Comparison of ENCODE assay signal across 8 cellular contexts in the genomic region with DNA sequence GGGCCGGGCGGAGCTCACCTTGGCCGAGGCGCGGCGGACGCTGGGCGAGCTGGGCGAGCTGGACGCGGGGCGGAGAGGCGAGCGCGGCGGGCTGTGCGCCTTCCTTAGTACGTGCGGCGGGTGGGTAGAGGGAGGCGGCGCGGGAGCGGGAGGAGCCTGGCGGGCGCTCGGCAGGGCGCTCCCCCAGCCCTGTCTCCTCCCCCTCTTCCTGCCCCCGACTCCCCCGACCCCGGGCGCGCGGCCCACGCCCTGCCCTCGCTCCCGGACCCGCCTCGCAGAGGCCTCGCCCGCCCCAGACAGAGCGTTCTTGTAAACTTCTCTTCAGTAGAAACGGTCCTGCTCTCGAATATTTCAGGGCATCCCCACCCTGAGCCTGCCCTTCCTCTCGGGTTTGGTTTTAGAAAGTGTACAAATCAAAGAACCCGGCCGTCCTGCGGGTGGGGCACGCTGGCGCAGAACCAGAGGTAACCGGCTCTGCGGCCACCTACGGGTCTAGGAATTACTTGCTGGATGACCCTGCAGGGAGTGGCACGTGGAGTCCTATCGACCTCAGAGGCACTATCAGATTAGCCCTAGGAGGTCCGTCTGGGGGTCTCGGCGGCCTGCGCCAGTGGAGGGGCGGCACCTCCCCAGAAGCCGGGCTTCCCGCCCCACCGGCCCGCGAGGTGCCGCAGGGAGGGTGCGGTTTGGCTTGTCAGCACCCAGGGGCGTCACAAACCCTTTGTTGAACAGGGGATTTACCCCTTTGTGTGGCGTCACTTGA. TPM values are rescaled to one million over a fixed set of nuclear protein-coding genes. Genes with fewer than 3 reads are reported as not detected.
DNase-seq lines count a peak whose midpoint lies in the region; ATAC-seq, FAIRE-seq and TF ChIP-seq lines count a peak whose summit lies in the region.

A gene with protein sequence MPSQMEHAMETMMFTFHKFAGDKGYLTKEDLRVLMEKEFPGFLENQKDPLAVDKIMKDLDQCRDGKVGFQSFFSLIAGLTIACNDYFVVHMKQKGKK (minus strand): TSS at position 126 of the 763 bp plus-strand sequence. CDS start 7,629 bp downstream, outside the sequence.

- peaks cover 41% of the 10 kb centered on the region for H3K79me2 ChIP-seq in SK-N-SH (ENCODE audit: insufficient read depth)

- H2AFZ ChIP-seq in SK-N-SH (ENCODE audit: low read depth) = no peak within 1 kb of the TSS

- H3K4me1 ChIP-seq in HEK293 (ENCODE audit: control insufficient read depth, insufficient read depth, low read length) (peaks cover 34% of the 10 kb centered on the region), SK-N-SH (ENCODE audit: control insufficient read depth in 1 of 2, insufficient read depth in 2 of 2, low read depth in 1 of 2, low read length in 1 of 2) (peaks cover 24 to 32% of the 10 kb centered on the region in 2 experiments), pancreas (peaks cover 0 to 27% (median 17%) of the 10 kb centered on the region in 3 donors)

- H3K9me2 ChIP-seq in SK-N-SH = no peaks in the 10 kb centered on the region

- peak; percentile 74 to 82 (median 78) for ATAC-seq in pancreas
- ATAC-seq in GM21390 (IDR thresholded peaks at IDR 0.05; ENCODE audit: unreplicated experiment) = no peak

- H3K36me3 Mint-ChIP-seq in activated naive CD4-positive, alpha-beta T cell treated with anti-CD3 and anti-CD28 coated beads, Interleukin-2, amount 10 ng/mL, durations not matched to agents 7 days and 5 days = peaks cover 27% of the 10 kb centered on the region

- 3% methylated on average over 21 of the region's 69 CpGs for WGBS in SK-N-SH (ENCODE audit: low lambda C conversion rate)
- 3 to 5% methylated on average over 34 to 63 of the region's 69 CpGs for WGBS in pancreas, 2 donors

- no peaks in the 10 kb centered on the region for H3K9me3 Mint-ChIP-seq in activated naive CD4-positive, alpha-beta T cell treated with anti-CD3 and anti-CD28 coated beads, Interleukin-2, amount 10 ng/mL, durations not matched to agents 7 days and 5 days

- TF ChIP-seq RAD21 in SK-N-SH (IDR thresholded peaks at IDR 0.05; ENCODE audit: low read length) = no peak

- H3K9me3 ChIP-seq in HEK293 (ENCODE audit: control insufficient read depth, insufficient read depth, low read depth, low read length) (no peaks in the 10 kb centered on the region), SK-N-SH (no peaks in the 10 kb centered on the region), pancreas (no peaks in the 10 kb centered on the region)

- no peak for FAIRE-seq in pancreas (lab: Jason Lieb, UNC)

- no peak; a peak in 1 of 4 replicates for TF ChIP-seq EP300 in SK-N-SH (IDR thresholded peaks at IDR 0.05; ENCODE audit: borderline replicate concordance in 1 of 2, low read depth in 1 of 2, low read length in 1 of 2)

- intact Hi-C loops in pancreas (cut with DNase I) = no loop called here

- peak within 1 kb of the TSS; percentile 84 for H3K4me2 ChIP-seq in SK-N-SH

- H3K27me3 Mint-ChIP-seq in activated naive CD4-positive, alpha-beta T cell treated with anti-CD3 and anti-CD28 coated beads, Interleukin-2, amount 10 ng/mL, durations not matched to agents 7 days and 5 days = peaks cover 8% of the 10 kb centered on the region

- H3K36me3 ChIP-seq in HEK293 (ENCODE audit: control insufficient read depth in 2 of 2, insufficient read depth in 1 of 2, low read length in 2 of 2) = no peaks in the 10 kb centered on the region
- no peaks in the 10 kb centered on the region for H3K36me3 ChIP-seq in SK-N-SH (replicated peaks in 1 of 2; ENCODE audit: control insufficient read depth in 1 of 2, insufficient read depth in 2 of 2, low read length in 1 of 2)
- H3K36me3 ChIP-seq in pancreas = no peaks in the 10 kb centered on the region

- H3K4me3 Mint-ChIP-seq in activated naive CD4-positive, alpha-beta T cell treated with anti-CD3 and anti-CD28 coated beads, Interleukin-2, amount 10 ng/mL, durations not matched to agents 7 days and 5 days = peak within 1 kb of the TSS; percentile 93

- H3K27ac ChIP-seq in HEK293 (ENCODE audit: extremely low read depth, low read depth, low read length) (peak within 1 kb of the TSS; percentile 90), SK-N-SH (ENCODE audit: low read depth in 2 of 2, low read length in 1 of 2) (peak within 1 kb of the TSS; percentile 78 to 95), pancreas (peak within 1 kb of the TSS; percentile 84 to 95 (median 89))

- no peak for DNase-seq in AG09309 (ENCODE audit: low read depth)
- DNase-seq in SK-N-SH = peak; percentile 58
- peak; percentile 89 for DNase-seq in activated naive CD4-positive, alpha-beta T cell treated with anti-CD3 and anti-CD28 coated beads, Interleukin-2, amount 10 ng/mL, durations not matched to agents 7 days and 5 days
- DNase-seq in glomerular endothelial cell (ENCODE audit: extremely low read depth, low read depth, low spot score) = no peak
- peak; percentile 65 to 89 (median 74) for DNase-seq in pancreas
- peak; percentile 87 for DNase-seq in ureter (ENCODE audit: low spot score)

- CTCF ChIA-PET in HEK293 (lab: Yijun Ruan, JAX) = interaction anchor here (0.6 to 9.3 kb wide), 6 partner anchors 8 to 1604 kb away, joined by 4 to 131 read pairs (median 7); no protein-coding TSS in a partner anchor
- CTCF ChIA-PET in SK-N-SH (lab: Yijun Ruan, JAX) = interaction anchor here (1.1 to 2.1 kb wide), 3 partner anchors 8 to 273 kb away, joined by 3 to 13 read pairs (median 3); a partner anchor contains a TSS
- CTCF ChIA-PET in activated naive CD4-positive, alpha-beta T cell treated with anti-CD3 and anti-CD28 coated beads, Interleukin-2, amount 10 ng/mL, durations not matched to agents 7 days and 5 days (lab: Charles Lee) = interaction anchor here (1.1 to 7.9 kb wide), 3 partner anchors 10 to 64 kb away, joined by 3 to 104 read pairs (median 3); no protein-coding TSS in a partner anchor

- H3F3A ChIP-seq in SK-N-SH (replicated peaks; ENCODE audit: insufficient read depth) = peaks cover 53% of the 10 kb centered on the region

- H3K27me3 ChIP-seq in SK-N-SH (ENCODE audit: insufficient read depth) = no peaks in the 10 kb centered on the region; the same call in 1 of the 2 replicates
- H3K27me3 ChIP-seq in pancreas = no peaks in the 10 kb centered on the region

- H3K27ac Mint-ChIP-seq in activated naive CD4-positive, alpha-beta T cell treated with anti-CD3 and anti-CD28 coated beads, Interleukin-2, amount 10 ng/mL, durations not matched to agents 7 days and 5 days = peak within 1 kb of the TSS; percentile 97

- H3K4me3 ChIP-seq in AG09309 (ENCODE audit: control insufficient read depth, low read depth, low read length) = peak within 1 kb of the TSS; percentile 94
- peak within 1 kb of the TSS; percentile 79 for H3K4me3 ChIP-seq in HEK293 (ENCODE audit: low read depth, low read length)
- H3K4me3 ChIP-seq in SK-N-SH (ENCODE audit: low read depth in 2 of 2, low read length in 1 of 2) = peak within 1 kb of the TSS; percentile 73 to 83
- H3K4me3 ChIP-seq in pancreas = peak within 1 kb of the TSS; percentile 53 to 73 (median 58)

- peaks cover 50% of the 10 kb centered on the region for H3K4me1 Mint-ChIP-seq in activated naive CD4-positive, alpha-beta T cell treated with anti-CD3 and anti-CD28 coated beads, Interleukin-2, amount 10 ng/mL, durations not matched to agents 7 days and 5 days

- no peak for TF ChIP-seq CTCF in AG09309 (IDR thresholded peaks at IDR 0.05; ENCODE audit: control insufficient read depth, insufficient read depth, low read depth, low read length, missing control alignments)
- TF ChIP-seq CTCF in HEK293 (tag by site-specific recombination; IDR thresholded peaks at IDR 0.05) = peak; percentile 27; the same call in 1 of the 2 replicates
- no peak for TF ChIP-seq CTCF in SK-N-SH (IDR thresholded peaks at IDR 0.05)
- TF ChIP-seq CTCF in pancreas (IDR thresholded peaks at IDR 0.05) = no peak

- H3K9ac ChIP-seq in SK-N-SH = peak within 1 kb of the TSS; percentile 92

- POLR2A ChIA-PET in HEK293 (lab: Yijun Ruan, JAX) (interaction anchor here (2.0 to 3.2 kb wide), 5 partner anchors 17 to 454 kb away, joined by 5 to 15 read pairs (median 7); a partner anchor contains a TSS), SK-N-SH (lab: Yijun Ruan, JAX) (no interaction called here)

- peaks cover 27% of the 10 kb centered on the region for H4K20me1 ChIP-seq in SK-N-SH (ENCODE audit: insufficient read depth)

TF ChIP-seq in HEK293, 187 proteins besides CTCF, POLR2A, EP300 and RAD21 (continues in another document):
- TF ChIP-seq KLF7 (tag by site-specific recombination; IDR thresholded peaks at IDR 0.05; ENCODE audit: borderline replicate concordance) (peak; percentile 62; the same call in 1 of the 2 replicates), ZNF155 (tag by site-specific recombination; IDR thresholded peaks at IDR 0.05) (no peak), HOXD13 (CRISPR knock-in tag; IDR thresholded peaks at IDR 0.05; ENCODE audit: borderline replicate concordance) (no peak), ZNF354C (tag by site-specific recombination; IDR thresholded peaks at IDR 0.05; ENCODE audit: borderline replicate concordance, low read depth) (no peak)

TF ChIP-seq in SK-N-SH, 30 proteins besides CTCF, POLR2A, EP300 and RAD21:
- TF ChIP-seq RXRA (IDR thresholded peaks at IDR 0.05; ENCODE audit: borderline replicate concordance, low read depth) (peak; percentile 15; the same call in 1 of the 2 replicates), CHD2 (IDR thresholded peaks at IDR 0.05; ENCODE audit: low read length, partially characterized antibody) (no peak), NFIC (IDR thresholded peaks at IDR 0.05; ENCODE audit: borderline replicate concordance) (0 out of 2 replicates have a peak, but pooled peaks have one; percentile 32), SIN3A (IDR thresholded peaks at IDR 0.05; ENCODE audit: borderline replicate concordance, low read depth, low read length) (0 out of 2 replicates have a peak, but pooled peaks have one; percentile 28), YY1 (IDR thresholded peaks at IDR 0.05; ENCODE audit: low read depth) (no peak), POLR2AphosphoS5 (IDR thresholded peaks at IDR 0.05; ENCODE audit: low read depth, low read length) (peak; percentile 74), TAF1 (IDR thresholded peaks at IDR 0.05; ENCODE audit: borderline replicate concordance, low read depth, low read length) (peak; percentile 40; the same call in 1 of the 2 replicates)
- TF ChIP-seq, protein P1, sequence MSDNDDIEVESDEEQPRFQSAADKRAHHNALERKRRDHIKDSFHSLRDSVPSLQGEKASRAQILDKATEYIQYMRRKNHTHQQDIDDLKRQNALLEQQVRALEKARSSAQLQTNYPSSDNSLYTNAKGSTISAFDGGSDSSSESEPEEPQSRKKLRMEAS (IDR thresholded peaks at IDR 0.05; ENCODE audit: low read depth) = 0 out of 2 replicates have a peak, but pooled peaks have one; percentile 13
TF ChIP-seq in SK-N-SH: peak in this region for 6.

RNA-seq across cellular contexts. Expression of the gene that starts here (rescaled TPM):
- polyA plus RNA-seq in SK-N-SH (2012; rRNA removed) (141 and 161 TPM in 2 replicates), pancreas (100 to 1,000 TPM; 203 to 269 TPM)
- 216 and 299 TPM in 2 replicates for polyA plus RNA-seq in SK-N-SH (2012; cell fraction: cytosol; rRNA removed)
- polyA plus RNA-seq in SK-N-SH (2012; cell fraction: nucleus; rRNA removed) = 49.3 and 52.3 TPM in 2 replicates
- total RNA-seq in glomerular endothelial cell (359 and 376 TPM in 2 replicates), pancreas (100 to 1,000 TPM in 2 of 6 donors, 10 to 100 TPM in 4; 34.3 to 211 (median 74.6) TPM), ureter (152 TPM)

Comparison
In these comparisons a context has a peak if more than half of its experiments do, and no peak if none do; other contexts are left out.
1. DNase-seq: peak in SK-N-SH (single experiment), activated naive CD4-positive, alpha-beta T cell treated with anti-CD3 and anti-CD28 coated beads, Interleukin-2, amount 10 ng/mL, durations not matched to agents 7 days and 5 days (single experiment), pancreas (6 of 6) and ureter (single experiment); none in AG09309 (single experiment) and glomerular endothelial cell (single experiment).
2. Peak in every context shown above with its lines, with median percentiles within 50 percentile points of each other: H3K4me3 ChIP-seq and H3K27ac ChIP-seq.